9 cellular contexts compared by ENCODE assay signal in the genomic region with DNA sequence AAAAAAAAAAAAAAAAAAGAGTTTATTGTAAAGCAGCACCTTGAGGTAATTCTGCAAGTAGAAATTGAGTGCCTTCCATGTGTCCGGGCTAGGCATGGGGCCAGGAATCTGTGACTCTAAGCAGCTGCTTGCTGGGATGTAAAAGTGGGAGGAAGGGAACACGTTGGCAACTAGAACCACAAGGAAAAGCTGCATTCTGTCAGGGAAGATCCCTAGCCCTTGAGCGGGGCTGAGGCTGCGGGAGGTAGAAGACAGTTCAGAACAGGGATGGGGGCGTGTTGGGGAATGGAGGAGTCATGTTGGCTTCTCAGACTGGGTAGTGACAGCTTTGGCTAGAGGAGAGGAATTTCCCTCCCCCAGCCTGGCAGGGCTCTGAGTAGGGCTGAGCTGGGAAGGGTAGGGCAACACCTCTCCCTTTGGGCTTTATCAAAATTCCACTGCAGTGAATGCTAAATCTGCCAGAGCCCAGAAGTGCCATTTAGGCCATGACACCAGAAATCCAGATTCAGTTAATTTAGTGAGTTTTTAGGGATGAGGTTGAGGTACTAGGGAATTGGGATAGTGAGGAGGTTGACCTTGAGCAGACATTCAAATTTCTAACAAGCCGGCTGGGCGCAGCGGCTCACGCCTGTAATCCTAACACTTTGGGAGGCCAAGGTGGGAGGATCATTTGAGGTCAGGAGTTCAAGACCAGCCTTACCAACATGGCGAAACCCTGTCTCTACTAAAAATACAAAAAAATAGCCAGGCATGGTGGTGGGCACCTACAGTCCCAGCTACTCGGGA. TPM values are rescaled to one million over a fixed set of nuclear protein-coding genes. Genes with fewer than 3 reads are reported as not detected.
DNase-seq lines count a peak whose midpoint lies in the region; ATAC-seq and TF ChIP-seq lines count a peak whose summit lies in the region.
"Had no signal": no experiment of that assay in that cellular context is flagged by ENCODE, and none has a peak within 500 bp of the region (broad histone marks: within the 10 kb centered on the region; RNA-seq: fewer than 3 reads in every experiment).

No MANE protein-coding gene starts in this region.

- H3K9me3 ChIP-seq in right atrium auricular region, result no peaks in the 10 kb centered on the region
- H3K9me3 ChIP-seq in skeletal muscle satellite cell (replicated peaks; ENCODE audit: low read length), result no peaks in the 10 kb centered on the region

- H3K4me2 ChIP-seq in skeletal muscle satellite cell (ENCODE audit: low read length), result peak overlapping the region; percentile 51

- ATAC-seq in HG03280 (IDR thresholded peaks at IDR 0.05; ENCODE audit: unreplicated experiment) (no peak), GM18520 (IDR thresholded peaks at IDR 0.05; ENCODE audit: unreplicated experiment) (no peak), GM18502 (IDR thresholded peaks at IDR 0.05; ENCODE audit: poor library complexity, unreplicated experiment) (no peak)

- H3K9ac ChIP-seq in skeletal muscle satellite cell (ENCODE audit: low read depth, low read length), result peak overlapping the region; percentile 2

- DNase-seq in H4 (ENCODE audit: low spot score) (peak; percentile 94), anterior cingulate cortex (lab: John Stamatoyannopoulos, UW) (peak in 54 of 58 donors; percentile 1 to 80 (median 36)), right atrium auricular region (ENCODE audit: low spot score) (peak; percentile 83)
- DNase-seq in stimulated activated CD4-positive, alpha-beta T cell treated with anti-CD3 and anti-CD28 coated beads, Interleukin-2, amount 100 ng/mL, for 24 hours, result no peak
- DNase-seq: NCI-H2081 treated with DMSO at 0.1 percent for 48 hours had no signal

- H3K36me3 ChIP-seq in right atrium auricular region, result no peaks in the 10 kb centered on the region
- H3K36me3 ChIP-seq in skeletal muscle satellite cell (ENCODE audit: insufficient read depth, low read length), result no peaks in the 10 kb centered on the region

- peak overlapping the region; percentile 82 to 94 for H3K27ac ChIP-seq in right atrium auricular region

- H3K4me3 ChIP-seq in right atrium auricular region, result no peak overlapping the region
- H3K4me3 ChIP-seq in skeletal muscle satellite cell (ENCODE audit: low read length), result no peak overlapping the region

- peaks cover 0 to 52% of the 10 kb centered on the region in 2 donors for H3K4me1 ChIP-seq in right atrium auricular region
- peaks cover 19% of the 10 kb centered on the region for H3K4me1 ChIP-seq in skeletal muscle satellite cell (ENCODE audit: control insufficient read depth, insufficient read depth, low read length)

- H3K27me3 ChIP-seq in right atrium auricular region (no peaks in the 10 kb centered on the region), skeletal muscle satellite cell (ENCODE audit: control insufficient read depth, insufficient read depth, low read length) (no peaks in the 10 kb centered on the region)

- TF ChIP-seq CTCF in right atrium auricular region (IDR thresholded peaks at IDR 0.05), result no peak

RNA-seq across cellular contexts. Expression of a gene that starts 3.4 kb away (rescaled TPM):
- total RNA-seq in H4 (2014; rRNA removed; shearing (Covaris generic)), result 23.3 and 34.7 TPM in 2 replicates
- 10 to 100 TPM; 17.9 to 26.5 TPM for total RNA-seq in right atrium auricular region
- total RNA-seq in skeletal muscle satellite cell (2012; rRNA removed), result 24.5 and 28.6 TPM in 2 replicates

RNA-seq across cellular contexts. Expression of a gene that starts 13.4 kb away (rescaled TPM):
- 14.1 and 35.8 TPM in 2 replicates for total RNA-seq in H4 (2014; rRNA removed; shearing (Covaris generic))
- total RNA-seq in right atrium auricular region, result 10 to 100 TPM in 1 of 2 donors, 1 to 10 TPM in 1; 8.8 to 11.2 TPM
- 27.5 and 30.2 TPM in 2 replicates for total RNA-seq in skeletal muscle satellite cell (2012; rRNA removed)

Comparison
In these comparisons a context has a peak if more than half of its experiments do, and no peak if none do; other contexts are left out.
1. DNase-seq: peak in H4 (single experiment), anterior cingulate cortex (54 of 58) and right atrium auricular region (single experiment); none in stimulated activated CD4-positive, alpha-beta T cell treated with anti-CD3 and anti-CD28 coated beads, Interleukin-2, amount 100 ng/mL, for 24 hours (0 of 2).